ENCODE assay signal across 20 cellular contexts in the genomic region with DNA sequence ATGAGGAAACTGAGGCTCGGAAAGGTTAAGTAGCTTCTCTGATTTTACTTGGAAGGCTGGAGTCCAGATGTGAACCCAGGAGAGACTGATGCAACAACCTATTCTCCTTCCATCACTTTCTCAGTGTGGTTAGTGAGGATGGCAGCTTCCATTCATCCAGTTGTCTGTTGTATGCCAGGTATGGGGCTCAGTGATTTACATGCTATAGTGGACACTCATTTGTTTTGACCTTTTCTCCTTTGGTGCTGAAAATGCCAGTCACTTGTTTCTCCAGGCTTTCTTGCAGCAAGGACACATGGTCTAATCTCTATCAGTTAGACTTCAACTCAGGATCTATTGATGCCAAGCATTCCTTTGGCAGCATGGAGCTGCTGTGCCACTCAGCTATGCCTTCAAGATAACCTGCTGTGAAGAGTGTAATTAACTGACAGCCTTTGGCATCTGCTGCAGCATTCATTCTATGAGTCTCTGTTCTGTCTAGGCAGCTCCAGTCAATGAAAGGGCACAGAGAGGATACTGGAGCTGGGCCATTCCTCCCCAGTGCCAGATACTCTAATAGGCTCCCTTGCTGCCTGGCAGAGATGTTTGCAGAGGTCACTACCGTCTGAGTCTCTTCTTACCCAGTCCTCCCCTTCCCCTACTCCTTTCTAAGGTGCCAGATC. TPM values are rescaled to one million over a fixed set of nuclear protein-coding genes. Genes with fewer than 3 reads are reported as not detected.
DNase-seq lines count a peak whose midpoint lies in the region; ATAC-seq, FAIRE-seq and TF ChIP-seq lines count a peak whose summit lies in the region.
"Had no signal": no experiment of that assay in that cellular context is flagged by ENCODE, and none has a peak within 500 bp of the region (broad histone marks: within the 10 kb centered on the region; RNA-seq: fewer than 3 reads in every experiment).

No MANE protein-coding gene starts in this region.

- ATAC-seq in K562 = no peak
- peak; percentile 22 for ATAC-seq in left lobe of liver

- no peak overlapping the region for H3K27ac ChIP-seq in A673 (ENCODE audit: low read depth, low read length, poor library complexity, severe bottlenecking)
- H3K27ac ChIP-seq in K562 (ENCODE audit: extremely low read depth, low read depth, low read length) = no peak overlapping the region
- H3K27ac ChIP-seq in kidney (ENCODE audit: low read depth in 2 of 2, low read length in 2 of 2) = no peak overlapping the region
- no peak overlapping the region for H3K27ac ChIP-seq in Peyer's patch

- H3K9me1 ChIP-seq in K562 (ENCODE audit: control insufficient read depth, insufficient read depth, low read length) = no peaks in the 10 kb centered on the region

- H3K27me3 ChIP-seq in A673 (replicated peaks; ENCODE audit: insufficient read depth, low read depth, low read length, poor library complexity) (no peaks in the 10 kb centered on the region), K562 (ENCODE audit: control insufficient read depth in 2 of 2, insufficient read depth in 2 of 2, low read length in 2 of 2) (peaks cover 11 to 14% of the 10 kb centered on the region in 2 experiments; a peak in 4 of 5 replicates), Peyer's patch (no peaks in the 10 kb centered on the region)

- WGBS in K562 (ENCODE audit: insufficient coverage, low coverage, missing lambda C conversion rate) = 0% methylated on average over 2 of the region's 2 CpGs

- no peak for TF ChIP-seq POLR2A in K562 (conservative IDR thresholded peaks at IDR 0.05)
- no peak for TF ChIP-seq POLR2A in Peyer's patch (IDR thresholded peaks at IDR 0.05)

- CTCF ChIA-PET in A673 (lab: Charles Lee) (no interaction called here), K562 (lab: Yijun Ruan, JAX; ENCODE audit: low intra/inter-chr PET ratio) (no interaction called here)

- intact Hi-C loops in A673 (cut with micrococcal nuclease; ENCODE audit: unreplicated experiment) = no loop called here
- intact Hi-C loops in K562 (cut with micrococcal nuclease) = no loop called here
- intact Hi-C loops in kidney (cut with DNase I) = no loop called here

- H3K79me2 ChIP-seq in K562 (ENCODE audit: control insufficient read depth, insufficient read depth, low read length) = no peaks in the 10 kb centered on the region

- H3K9me3 ChIP-seq in A673 (ENCODE audit: low read depth, low read length, poor library complexity, severe bottlenecking) (no peaks in the 10 kb centered on the region), K562 (replicated peaks; ENCODE audit: control insufficient read depth, insufficient read depth, low read depth, low read length) (no peaks in the 10 kb centered on the region), kidney (ENCODE audit: control insufficient read depth in 1 of 2, low read length in 2 of 2) (no peaks in the 10 kb centered on the region), Peyer's patch (no peaks in the 10 kb centered on the region)
- H3K9me3 ChIP-seq: HAP-1 had no signal

- H3K4me1 ChIP-seq in A673 (ENCODE audit: insufficient read depth, low read length, poor library complexity, severe bottlenecking) = no peaks in the 10 kb centered on the region
- no peaks in the 10 kb centered on the region; a peak in 1 of 5 replicates for H3K4me1 ChIP-seq in K562 (replicated peaks in 1 of 2; ENCODE audit: control insufficient read depth in 2 of 2, insufficient read depth in 2 of 2, low read length in 2 of 2)
- H3K4me1 ChIP-seq in kidney (ENCODE audit: control insufficient read depth in 1 of 2, insufficient read depth in 1 of 2, low read depth in 1 of 2, low read length in 2 of 2) = no peaks in the 10 kb centered on the region
- H3K4me1 ChIP-seq in Peyer's patch = no peaks in the 10 kb centered on the region
- H3K4me1 ChIP-seq: HAP-1 had no signal

- DNase-seq in A673 (ENCODE audit: low spot score) (peak; percentile 27), G401 (ENCODE audit: low spot score) (peak; percentile 67), K562 (ENCODE audit: extremely low read depth in 1 of 4, low spot score in 3 of 4) (no peak), left lobe of liver (ENCODE audit: low spot score) (no peak), OCI-M2 (lab: John Stamatoyannopoulos, UW; ENCODE audit: unreplicated experiment) (no peak), kidney (no peak), Peyer's patch (no peak)
- no peak for DNase-seq in activated naive CD4-positive, alpha-beta T cell treated with anti-CD3 and anti-CD28 coated beads, Interleukin-2, amount 50 U/mL, for 16 hours
- DNase-seq: ACHN; AML-193; CD4-positive, CD25-positive, alpha-beta regulatory T cell; DMS79 treated with DMSO at 0.1 percent for 48 hours; NCI-H1417; NCI-H187 treated with DMSO at 0.1 percent for 48 hours; NCI-H2171; SIG-M5 had no signal

- POLR2A ChIA-PET in A673 (lab: Charles Lee; ENCODE audit: low non-redundant PET) (no interaction called here), K562 (lab: Yijun Ruan, JAX) (interaction anchor here (0.6 to 0.8 kb wide), 2 partner anchors 15 to 1081 kb away, joined by 3 read pairs; no protein-coding TSS in a partner anchor)

- H3K4me2 ChIP-seq in K562 (ENCODE audit: insufficient read depth, low read length) = no peak overlapping the region

- in situ Hi-C loops in G401 (cut with HindIII; ENCODE audit: low sequenced_read_pairs) = no loop called here
- in situ Hi-C loops in K562 (cut with MboI) = no loop called here

- no peak overlapping the region for H3K9ac ChIP-seq in K562 (ENCODE audit: insufficient read depth in 1 of 2, low read depth in 2 of 2, low read length in 2 of 2)
- H3K9ac ChIP-seq in kidney (ENCODE audit: low read length in 2 of 2) = no peak overlapping the region

- no peak for TF ChIP-seq CTCF in A673 (conservative IDR thresholded peaks at IDR 0.05; ENCODE audit: low read depth, low read length)
- no peak for TF ChIP-seq CTCF in K562 (IDR thresholded peaks at IDR 0.05 in 2 of 3, conservative IDR thresholded peaks at IDR 0.05 in 1 of 3; ENCODE audit: insufficient read depth in 2 of 3, low read depth in 1 of 3, low read length in 3 of 3)
- no peak for TF ChIP-seq CTCF in kidney (IDR thresholded peaks at IDR 0.05; ENCODE audit: borderline replicate concordance, extremely low read depth, insufficient read depth)
- no peak for TF ChIP-seq CTCF in Peyer's patch (IDR thresholded peaks at IDR 0.05)

- no peak for TF ChIP-seq RAD21 in K562 (CRISPR knock-in tag; conservative IDR thresholded peaks at IDR 0.05 in 1 of 2, IDR thresholded peaks at IDR 0.05 in 1 of 2)

- H3K4me3 ChIP-seq in A673 (ENCODE audit: low read depth, low read length, poor library complexity, severe bottlenecking) (no peak overlapping the region), K562 (no peak overlapping the region), kidney (ENCODE audit: low read length in 2 of 2) (no peak overlapping the region), Peyer's patch (no peak overlapping the region)
- H3K4me3 ChIP-seq: HAP-1 had no signal

- BruUV-seq in A673 (replicated peaks; lab: Mats Ljungman, UMichigan) = no TSS peak
- no TSS peak for BruUV-seq in K562 (replicated peaks; lab: Mats Ljungman, UMichigan)

- H3K36me3 ChIP-seq in A673 (ENCODE audit: insufficient read depth, low read length, poor library complexity, severe bottlenecking) (no peaks in the 10 kb centered on the region), K562 (ENCODE audit: control insufficient read depth, insufficient read depth, low read length) (no peaks in the 10 kb centered on the region), kidney (ENCODE audit: control insufficient read depth in 1 of 2, insufficient read depth in 2 of 2, low read length in 2 of 2) (no peaks in the 10 kb centered on the region), Peyer's patch (no peaks in the 10 kb centered on the region)
- H3K36me3 ChIP-seq: HAP-1 had no signal

- no peaks in the 10 kb centered on the region for H4K20me1 ChIP-seq in K562 (replicated peaks; ENCODE audit: control insufficient read depth, insufficient read depth, low read length)

- H2AFZ ChIP-seq in K562 (ENCODE audit: low read depth, low read length) = no peak overlapping the region

- FAIRE-seq in K562 (lab: Jason Lieb, UNC) = no peak
- no peak for FAIRE-seq in kidney (lab: Jason Lieb, UNC)
- FAIRE-seq: G401.6 had no signal

- TF ChIP-seq EP300 in K562 (IDR thresholded peaks at IDR 0.05; ENCODE audit: low read length) = no peak

TF ChIP-seq in K562, 482 proteins besides CTCF, POLR2A, EP300 and RAD21:
- no peak for TF ChIP-seq GATAD2B (IDR thresholded peaks at IDR 0.05; ENCODE audit: borderline replicate concordance)
- TF ChIP-seq CEBPG (CRISPR knock-in tag; IDR thresholded peaks at IDR 0.05) = peak; percentile 18; the same call in 1 of the 2 replicates
- no peak for TF ChIP-seq CEBPG (tag; conservative IDR thresholded peaks at IDR 0.05 in 1 of 2, IDR thresholded peaks at IDR 0.05 in 1 of 2)

RNA-seq across cellular contexts. Expression of a gene that starts 11.0 kb away (rescaled TPM):
- not detected in 2 replicates for total RNA-seq in A673 (2021)
- not detected in 2 replicates for total RNA-seq in G401 (2014; rRNA removed; shearing (Covaris generic))
- total RNA-seq in K562 (2011; cell fraction: chromatin; rRNA removed; ENCODE audit: low replicate concordance) = not detected in 2 replicates
- total RNA-seq in K562 (2011; cell fraction: nucleolus; rRNA removed) = not detected in 2 replicates
- not detected in 2 replicates for total RNA-seq in K562 (2011; cell fraction: nucleoplasm; rRNA removed)
- total RNA-seq in K562 (2014; rRNA removed) = not detected in 2 replicates
- total RNA-seq in K562 (2014; rRNA removed; fragmentation: Illumina TruSeq; extraction: Trizol) = not detected in 2 replicates
- not detected in 2 replicates for total RNA-seq in K562 (2015; rRNA removed; fragmentation: Illumina TruSeq; extraction: Trizol)
- not detected in 2 replicates for total RNA-seq in K562 (2021)
- not detected in 2 replicates for polyA plus RNA-seq in K562 (2011; rRNA removed)
- not detected in 2 replicates for polyA plus RNA-seq in K562 (2011; cell fraction: cytosol; rRNA removed)
- not detected in 2 replicates for polyA plus RNA-seq in K562 (2011; cell fraction: nucleus; rRNA removed)
- polyA plus RNA-seq in K562 (2012) = not detected in 2 replicates
- polyA plus RNA-seq in K562 (2014; fragmentation: Illumina TruSeq; extraction: Trizol) = not detected in 2 replicates
- polyA plus RNA-seq in K562 (2014; fragmentation: Nextera tagmentation; extraction: Ambion mirVana) = not detected
- not detected in 2 replicates for polyA plus RNA-seq in K562 (2014; rRNA removed)
- polyA minus RNA-seq in K562 (2011; rRNA and poly(A)+ RNA removed) = not detected in 2 replicates
- not detected in 2 replicates for polyA minus RNA-seq in K562 (2011; cell fraction: cytosol; rRNA and poly(A)+ RNA removed)
- polyA minus RNA-seq in K562 (2011; cell fraction: nucleus; rRNA and poly(A)+ RNA removed) = not detected in 2 replicates
- not detected for total RNA-seq in left lobe of liver
- 2.4 TPM for total RNA-seq in kidney
- 15.8 TPM for polyA plus RNA-seq in kidney (ENCODE audit: insufficient read depth, low read depth, low replicate concordance)
- total RNA-seq in Peyer's patch = under 1 TPM in 1 of 4 donors, not detected in 3; 0.70 TPM
- total RNA-seq: CD4-positive, CD25-positive, alpha-beta regulatory T cell; HT1080; NCI-H460 had no signal
- polyA plus RNA-seq: CD4-positive, CD25-positive, alpha-beta regulatory T cell had no signal

Comparison
In these comparisons a context has a peak if more than half of its experiments do, and no peak if none do; other contexts are left out.
1. DNase-seq: peak in A673 (single experiment) and G401 (single experiment); none in K562 (0 of 4), left lobe of liver (single experiment), OCI-M2 (single experiment), activated naive CD4-positive, alpha-beta T cell treated with anti-CD3 and anti-CD28 coated beads, Interleukin-2, amount 50 U/mL, for 16 hours (single experiment), kidney (single experiment) and Peyer's patch (0 of 3).